In the genomic region with DNA sequence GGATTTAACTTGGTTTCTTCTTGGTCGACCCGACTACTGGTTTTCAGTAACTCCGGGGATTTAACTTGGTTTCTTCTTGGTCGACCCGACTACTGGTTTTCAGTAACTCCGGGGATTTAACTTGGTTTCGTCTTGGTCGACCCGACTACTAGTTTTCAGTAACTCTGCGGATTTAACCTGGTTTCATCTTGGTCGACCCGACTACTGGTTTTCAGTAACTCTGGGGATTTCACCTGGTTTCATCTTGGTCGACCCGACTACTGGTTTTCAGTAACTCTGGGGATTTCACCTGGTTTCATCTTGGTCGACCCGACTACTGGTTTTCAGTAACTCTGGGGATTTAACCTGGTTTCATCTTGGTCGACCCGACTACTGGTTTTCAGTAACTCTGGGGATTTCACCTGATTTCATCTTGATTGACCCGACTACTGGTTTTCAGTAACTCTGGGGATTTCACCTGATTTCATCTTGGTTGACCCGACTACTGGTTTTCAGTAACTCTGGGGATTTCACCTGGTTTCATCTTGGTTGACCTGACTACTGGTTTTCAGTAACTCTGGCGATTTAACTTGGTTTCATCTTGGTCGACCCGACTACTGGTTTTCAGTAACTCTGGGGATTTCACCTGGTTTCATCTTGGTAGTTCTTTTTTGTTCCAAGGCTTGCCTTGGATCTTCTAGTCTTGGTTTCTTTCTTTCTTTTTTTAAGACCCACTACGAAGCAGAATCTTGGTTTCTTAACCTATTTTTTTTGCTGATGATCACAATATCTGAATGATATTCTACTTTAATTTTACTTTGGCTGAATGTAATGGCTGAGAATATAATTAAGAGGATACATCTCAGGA, we compare ENCODE assay signal across 2 cellular contexts.
A peak's percentile ranks its signal among the peaks of the same experiment; 100 is the strongest.
TF ChIP-seq lines count a peak whose summit lies in the region.

No MANE protein-coding gene starts in this region.

TF ChIP-seq in A549, 52 proteins besides CTCF, POLR2A, EP300 and RAD21:
- TF ChIP-seq MAFK (IDR thresholded peaks at IDR 0.05; ENCODE audit: partially characterized antibody), result peak; percentile 30
TF ChIP-seq in A549: peak in this region for 1; not testable (repeated sequence) for 51.

TF ChIP-seq in GM12878, 131 proteins besides CTCF, POLR2A, EP300 and RAD21:
- TF ChIP-seq RUNX3 (IDR thresholded peaks at IDR 0.05; ENCODE audit: low read length), result peak; percentile 22; the same call in 1 of the 2 replicates
